11 cellular contexts compared by ENCODE assay signal in the genomic region with DNA sequence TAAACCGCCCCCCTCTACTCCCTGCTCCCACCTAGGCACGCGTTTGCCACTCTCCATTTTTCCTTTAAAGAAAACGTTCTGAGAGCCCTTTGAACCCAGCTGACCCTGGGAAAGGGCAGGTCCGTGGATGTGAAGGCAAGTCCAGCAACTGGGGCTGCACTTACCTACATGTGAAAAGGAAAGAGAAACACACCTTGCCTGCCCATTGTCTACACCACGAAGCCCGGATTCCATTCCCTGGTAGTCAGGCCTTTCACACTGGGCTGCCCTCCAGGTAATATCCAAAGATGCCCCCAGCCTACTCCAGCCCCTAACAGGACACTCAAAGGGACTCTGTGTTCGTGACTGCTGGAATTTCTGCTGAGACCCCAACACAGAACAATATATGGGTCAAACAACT.
DNase-seq lines count a peak whose midpoint lies in the region; ATAC-seq and TF ChIP-seq lines count a peak whose summit lies in the region.
"Had no signal": no experiment of that assay in that cellular context is flagged by ENCODE, and none has a peak within 500 bp of the region (broad histone marks: within the 10 kb centered on the region; RNA-seq: fewer than 3 reads in every experiment).

No MANE protein-coding gene starts in this region.

- H3K79me2 ChIP-seq in hepatocyte, result no peaks in the 10 kb centered on the region

- 24% methylated on average over 8 of the region's 8 CpGs for WGBS in hepatocyte (ENCODE audit: low lambda C conversion rate, missing lambda C conversion rate)
- WGBS in psoas muscle, 3 donors, result 57 to 62% (median 57%) methylated on average over 8 of the region's 8 CpGs

- H3K36me3 ChIP-seq in H7 (replicated peaks; ENCODE audit: control insufficient read depth, insufficient read depth, low read length), result no peaks in the 10 kb centered on the region
- no peaks in the 10 kb centered on the region for H3K36me3 ChIP-seq in hepatocyte (replicated peaks; ENCODE audit: insufficient read depth, low read depth)
- H3K36me3 ChIP-seq in psoas muscle (ENCODE audit: insufficient read depth in 1 of 2, low read depth in 1 of 2), result no peaks in the 10 kb centered on the region
- H3K36me3 ChIP-seq: uterus had no signal

- peaks cover 7 to 15% (median 8%) of the 10 kb centered on the region in 3 donors for H3K4me1 Mint-ChIP-seq in T-cell

- CTCF ChIA-PET in T-cell (lab: Charles Lee), result interaction anchor here (0.5 to 1.5 kb wide), 8 partner anchors 18 to 1412 kb away, joined by 3 to 5 read pairs (median 3); no protein-coding TSS in a partner anchor

- H3K27me3 ChIP-seq in H7 (ENCODE audit: control insufficient read depth, insufficient read depth, low read length) (peaks cover 6% of the 10 kb centered on the region), hepatocyte (no peaks in the 10 kb centered on the region), psoas muscle (ENCODE audit: insufficient read depth in 3 of 3, low read length in 2 of 3) (no peaks in the 10 kb centered on the region)
- H3K27me3 ChIP-seq: uterus had no signal

- H3K4me3 ChIP-seq in H7 (ENCODE audit: insufficient read depth, low read depth, low read length) (no peak overlapping the region), hepatocyte (no peak overlapping the region), psoas muscle (peak overlapping the region; percentile 82)

- POLR2A ChIA-PET in T-cell (lab: Charles Lee), result no interaction called here

- no peaks in the 10 kb centered on the region for H3K9me2 ChIP-seq in hepatocyte (replicated peaks; ENCODE audit: insufficient read depth)

- H2AFZ ChIP-seq in hepatocyte, result no peak overlapping the region

- no peaks in the 10 kb centered on the region for H3K9me3 Mint-ChIP-seq in T-cell

- H3K27ac Mint-ChIP-seq in T-cell, result peak overlapping the region in 1 of 2 donors; percentile 23

- peak overlapping the region; percentile 95 for H3K4me2 ChIP-seq in hepatocyte

- H3K4me3 Mint-ChIP-seq in T-cell, result peak overlapping the region; percentile 80 to 84 (median 81)

- DNase-seq in H7, result peak; percentile 38
- no peak for DNase-seq in T-cell
- DNase-seq in hepatocyte (ENCODE audit: low spot score), result no peak
- no peak for DNase-seq in psoas muscle
- no peak for DNase-seq in NCI-H2107 treated with DMSO at 0.1 percent for 48 hours (lab: John Stamatoyannopoulos, UW; ENCODE audit: unreplicated experiment)
- no peak for DNase-seq in GF-D8 (lab: John Stamatoyannopoulos, UW)
- DNase-seq: activated CD4-positive, CD25-positive, alpha-beta regulatory T cell treated with anti-CD3 and anti-CD28 coated beads, Interleukin-2, amount 50 U/mL, for 72 hours; NCI-H2107 had no signal

- no peaks in the 10 kb centered on the region for H3K9me3 ChIP-seq in hepatocyte (ENCODE audit: low read depth)
- no peaks in the 10 kb centered on the region for H3K9me3 ChIP-seq in psoas muscle
- H3K9me3 ChIP-seq: uterus had no signal

- no peaks in the 10 kb centered on the region for H4K20me1 ChIP-seq in hepatocyte (ENCODE audit: insufficient read depth, poor library complexity, severe bottlenecking)

- no peak for ATAC-seq in T-cell (replicated peaks in 1 of 4)
- no peak for ATAC-seq in psoas muscle
- ATAC-seq in GM21717 (IDR thresholded peaks at IDR 0.05; ENCODE audit: unreplicated experiment), result no peak
- no peak for ATAC-seq in GM19035 (IDR thresholded peaks at IDR 0.05; ENCODE audit: unreplicated experiment)

- intact Hi-C loops in psoas muscle (cut with DNase I), result loop anchor here (10.0 kb wide), 5 partner anchors 653 to 1413 kb away; a partner anchor contains a TSS

- H3K27ac ChIP-seq in hepatocyte, result no peak overlapping the region
- H3K27ac ChIP-seq in psoas muscle, result peak overlapping the region; percentile 67

- H3K36me3 Mint-ChIP-seq in T-cell, result no peaks in the 10 kb centered on the region

- H3K27me3 Mint-ChIP-seq in T-cell, result no peaks in the 10 kb centered on the region

- H3K4me1 ChIP-seq in hepatocyte (ENCODE audit: insufficient read depth) (peaks cover 14% of the 10 kb centered on the region), psoas muscle (peaks cover 11% of the 10 kb centered on the region)
- H3K4me1 ChIP-seq: uterus had no signal

- TF ChIP-seq CTCF in hepatocyte (IDR thresholded peaks at IDR 0.05; ENCODE audit: poor library complexity) (no peak), psoas muscle (IDR thresholded peaks at IDR 0.05) (no peak)
